ENCODE assay signal across 20 cellular contexts in the genomic region with DNA sequence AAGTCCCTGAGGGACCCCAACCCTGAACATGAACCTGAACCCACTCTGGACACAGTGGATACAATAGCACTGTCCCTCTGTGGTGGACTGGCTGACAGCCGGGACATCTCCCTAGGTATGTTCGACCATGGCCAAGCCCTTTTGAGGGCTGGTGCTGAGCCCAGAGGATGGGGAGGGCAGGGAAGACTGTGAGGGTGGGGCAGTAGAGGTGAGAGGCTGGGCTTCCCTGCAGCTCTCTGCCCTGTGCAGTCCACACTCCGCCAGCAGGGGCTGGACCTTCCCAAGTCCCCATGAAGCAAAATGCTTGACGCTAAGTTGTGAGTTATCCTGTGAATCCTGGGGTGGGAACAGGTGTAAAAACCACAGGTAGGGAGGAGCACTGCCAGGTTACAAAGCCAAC. TPM values are rescaled to one million over a fixed set of nuclear protein-coding genes. Genes with fewer than 3 reads are reported as not detected.
DNase-seq lines count a peak whose midpoint lies in the region; ATAC-seq, FAIRE-seq and TF ChIP-seq lines count a peak whose summit lies in the region.
"Had no signal": no experiment of that assay in that cellular context is flagged by ENCODE, and none has a peak within 500 bp of the region (broad histone marks: within the 10 kb centered on the region; RNA-seq: fewer than 3 reads in every experiment).

No MANE protein-coding gene starts in this region.

- no TSS peak for BruUV-seq in A673 (replicated peaks; lab: Mats Ljungman, UMichigan)

- H3K27ac ChIP-seq in A673 (ENCODE audit: low read depth, low read length, poor library complexity, severe bottlenecking) = no peak overlapping the region
- H3K27ac ChIP-seq in foreskin keratinocyte = no peak overlapping the region
- H3K27ac ChIP-seq in uterus = no peak overlapping the region
- H3K27ac ChIP-seq: BLaER1, epithelial cell of prostate, psoas muscle, SJCRH30, spleen had no signal

- H3K9me3 ChIP-seq in A673 (ENCODE audit: low read depth, low read length, poor library complexity, severe bottlenecking) = no peaks in the 10 kb centered on the region
- no peaks in the 10 kb centered on the region for H3K9me3 ChIP-seq in uterus
- H3K9me3 ChIP-seq: BLaER1, psoas muscle, SJCRH30, spleen had no signal

- ATAC-seq in foreskin keratinocyte = peak; percentile 29
- ATAC-seq in HG02642 (IDR thresholded peaks at IDR 0.05; ENCODE audit: poor library complexity, unreplicated experiment) = no peak
- ATAC-seq: activated CD4-positive, alpha-beta T cell treated with anti-CD3 and anti-CD28 coated beads for 36 hours; psoas muscle had no signal

- TF ChIP-seq CTCF in A673 (conservative IDR thresholded peaks at IDR 0.05; ENCODE audit: low read depth, low read length) (0 out of 2 replicates have a peak, but pooled peaks have one; percentile 20), foreskin keratinocyte (conservative IDR thresholded peaks at IDR 0.05) (peak; percentile 18), uterus (IDR thresholded peaks at IDR 0.05) (no peak)

- POLR2A ChIA-PET in A673 (lab: Charles Lee; ENCODE audit: low non-redundant PET) = interaction anchor here (0.6 kb wide), 1 partner anchor 1910 kb away, joined by 11 read pairs; no protein-coding TSS in a partner anchor

- FAIRE-seq in GM19239 (lab: Jason Lieb, UNC) = no peak

- H3K4me3 ChIP-seq in A673 (ENCODE audit: low read depth, low read length, poor library complexity, severe bottlenecking) = no peak overlapping the region
- no peak overlapping the region for H3K4me3 ChIP-seq in uterus
- H3K4me3 ChIP-seq: BLaER1, psoas muscle, SJCRH30, spleen had no signal

- intact Hi-C loops in A673 (cut with micrococcal nuclease; ENCODE audit: unreplicated experiment) (no loop called here), uterus (cut with DNase I; ENCODE audit: low total_unique reads) (no loop called here)

- TF ChIP-seq POLR2A in uterus (IDR thresholded peaks at IDR 0.05) = no peak

- H3K4me1 ChIP-seq in A673 (ENCODE audit: insufficient read depth, low read length, poor library complexity, severe bottlenecking) = no peaks in the 10 kb centered on the region
- H3K4me1 ChIP-seq in foreskin keratinocyte = no peaks in the 10 kb centered on the region
- H3K4me1 ChIP-seq in uterus = no peaks in the 10 kb centered on the region
- H3K4me1 ChIP-seq: SJCRH30, spleen had no signal

- CTCF ChIA-PET in A673 (lab: Charles Lee) = no interaction called here

- no peak for DNase-seq in A673 (ENCODE audit: low spot score)
- DNase-seq in ELF-1 (ENCODE audit: low read depth, low spot score) = peak; percentile 32
- DNase-seq in SW480 (ENCODE audit: low spot score) = peak; percentile 42
- no peak for DNase-seq in foreskin keratinocyte
- no peak for DNase-seq in GM19239 (ENCODE audit: insufficient read length, low spot score)
- DNase-seq in uterus = no peak
- no peak for DNase-seq in GOT3 (lab: John Stamatoyannopoulos, UW)
- DNase-seq: activated CD4-positive, alpha-beta T cell treated with anti-CD3 and anti-CD28 coated beads for 36 hours; activated naive CD4-positive, alpha-beta T cell treated with Interleukin-2 at 50 U/mL for 16 hours; aorta; naive B cell; NCI-H1694; NCI-H446; psoas muscle; spleen had no signal

- H3K36me3 ChIP-seq in A673 (ENCODE audit: insufficient read depth, low read length, poor library complexity, severe bottlenecking) (no peaks in the 10 kb centered on the region), uterus (no peaks in the 10 kb centered on the region)
- H3K36me3 ChIP-seq: BLaER1, SJCRH30 had no signal

- no peaks in the 10 kb centered on the region for H3K27me3 ChIP-seq in A673 (replicated peaks; ENCODE audit: insufficient read depth, low read depth, low read length, poor library complexity)
- H3K27me3 ChIP-seq in foreskin keratinocyte = no peaks in the 10 kb centered on the region
- H3K27me3 ChIP-seq in uterus = no peaks in the 10 kb centered on the region
- H3K27me3 ChIP-seq: BLaER1, SJCRH30, spleen had no signal

RNA-seq across cellular contexts. Expression of a gene that starts 11.5 kb away (rescaled TPM):
- 1.3 and 1.8 TPM in 2 replicates for total RNA-seq in A673 (2021)
- 14.6 and 16.9 TPM in 2 replicates for total RNA-seq in foreskin keratinocyte
- polyA plus RNA-seq in foreskin keratinocyte = 9.2 and 9.6 TPM in 2 replicates
- total RNA-seq in uterus = 10 to 100 TPM in 2 of 4 donors, 1 to 10 TPM in 2; 7.4 to 30.5 (median 10.2) TPM

RNA-seq across cellular contexts. Expression of a gene that starts 14.5 kb away (rescaled TPM):
- total RNA-seq in A673 (2021) = 1.7 and 3.1 TPM in 2 replicates
- 0.04 TPM in 1 of 2 replicates, not detected in the other for total RNA-seq in foreskin keratinocyte
- 0.02 and 0.03 TPM in 2 replicates for polyA plus RNA-seq in foreskin keratinocyte
- total RNA-seq in uterus = 10 to 100 TPM in 1 of 4 donors, 1 to 10 TPM in 1, under 1 TPM in 2; 0.29 to 53.0 (median 2.4) TPM
- total RNA-seq: OCI-LY7, spleen had no signal

RNA-seq across cellular contexts. Expression of a gene that starts 34.6 kb away (rescaled TPM):
- total RNA-seq in A673 (2021) (13.2 and 14.0 TPM in 2 replicates), foreskin keratinocyte (20.3 and 22.4 TPM in 2 replicates), uterus (10 to 100 TPM; 18.7 to 85.2 (median 25.0) TPM)
- 9.0 and 9.2 TPM in 2 replicates for polyA plus RNA-seq in foreskin keratinocyte

Comparison
In these comparisons a context has a peak if more than half of its experiments do, and no peak if none do; other contexts are left out.
1. DNase-seq: peak in ELF-1 (single experiment) and SW480 (single experiment); none in A673 (single experiment), foreskin keratinocyte (0 of 2), GM19239 (single experiment), uterus (0 of 2) and GOT3 (single experiment).
2. CTCF ChIP-seq: peak in A673 (single experiment) and foreskin keratinocyte (single experiment); none in uterus (0 of 4).